1 cellular context compared by ENCODE assay signal in genomic region chr9:87422999-87423398, GRCh38.
TF ChIP-seq lines count a peak whose summit lies in the region.

No MANE protein-coding gene starts in this region.

TF ChIP-seq in HCT116, 20 proteins besides CTCF, POLR2A, EP300 and RAD21 (continued from another document):
- TF ChIP-seq SP1 (IDR thresholded peaks at IDR 0.05; ENCODE audit: low read depth), result no peak
- TF ChIP-seq REST (IDR thresholded peaks at IDR 0.05; ENCODE audit: low read depth), result no peak
- no peak for TF ChIP-seq CEBPB (IDR thresholded peaks at IDR 0.05; ENCODE audit: low read depth)
- no peak for TF ChIP-seq TCF7L2 (IDR thresholded peaks at IDR 0.05; ENCODE audit: borderline replicate concordance, extremely low read depth, insufficient read depth, insufficient read length)
- no peak for TF ChIP-seq ZFX (IDR thresholded peaks at IDR 0.05)
- TF ChIP-seq, protein P1, sequence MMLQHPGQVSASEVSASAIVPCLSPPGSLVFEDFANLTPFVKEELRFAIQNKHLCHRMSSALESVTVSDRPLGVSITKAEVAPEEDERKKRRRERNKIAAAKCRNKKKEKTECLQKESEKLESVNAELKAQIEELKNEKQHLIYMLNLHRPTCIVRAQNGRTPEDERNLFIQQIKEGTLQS (IDR thresholded peaks at IDR 0.05), result no peak
- no peak for TF ChIP-seq MAX (IDR thresholded peaks at IDR 0.05)
- TF ChIP-seq FOSL1 (IDR thresholded peaks at IDR 0.05; ENCODE audit: low read depth), result no peak
- no peak for TF ChIP-seq ELF1 (IDR thresholded peaks at IDR 0.05; ENCODE audit: borderline replicate concordance, low read depth)
- no peak for TF ChIP-seq POLR2AphosphoS5 (IDR thresholded peaks at IDR 0.05; ENCODE audit: low read depth, low read length)
